ENCODE assay signal across 9 cellular contexts in the genomic region with DNA sequence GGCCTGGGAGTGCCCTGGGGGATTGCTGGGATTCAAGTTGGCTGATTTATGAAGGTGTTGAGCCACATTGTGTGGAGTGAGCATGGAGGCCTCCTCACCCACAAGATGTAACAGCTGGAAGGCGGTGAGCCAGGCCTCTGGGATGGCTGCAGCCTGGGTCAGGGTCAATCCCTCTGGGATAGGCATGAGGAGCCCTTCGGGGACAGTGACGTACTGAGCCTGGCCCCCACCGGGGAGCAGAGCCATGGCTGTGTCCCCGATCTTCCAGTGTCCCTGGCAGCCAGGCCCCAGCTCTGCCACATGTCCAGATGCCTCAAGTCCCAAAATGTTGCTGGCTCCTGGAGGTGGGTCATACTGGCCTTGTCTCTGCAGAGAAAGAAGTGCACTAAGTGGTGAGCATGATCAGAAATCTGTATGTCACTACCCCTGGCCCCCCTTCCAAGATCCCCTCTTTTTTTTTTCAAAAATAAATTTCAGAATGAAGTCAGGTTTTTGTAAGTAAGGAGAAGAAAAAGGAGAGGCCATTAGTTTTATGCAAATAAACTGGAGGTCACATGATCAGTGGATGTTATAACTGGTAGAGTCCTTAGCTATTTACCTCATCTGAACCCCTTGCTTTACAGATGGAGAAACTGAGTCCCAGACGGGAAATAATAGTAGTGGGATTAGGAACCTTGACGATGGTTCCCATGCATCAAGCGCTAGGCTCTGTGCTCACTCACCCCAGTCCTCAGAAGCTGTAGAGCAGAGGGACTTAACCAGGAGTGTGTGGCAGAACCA. TPM values are rescaled to one million over a fixed set of nuclear protein-coding genes. Genes with fewer than 3 reads are reported as not detected.
A peak's percentile ranks its signal among the peaks of the same experiment; 100 is the strongest.
DNase-seq lines count a peak whose midpoint lies in the region; TF ChIP-seq lines count a peak whose summit lies in the region.
"Had no signal": no experiment of that assay in that cellular context is flagged by ENCODE, and none has a peak within 500 bp of the region (broad histone marks: within the 10 kb centered on the region; RNA-seq: fewer than 3 reads in every experiment).

No MANE protein-coding gene starts in this region.

- peak overlapping the region; percentile 70 for H3K9ac ChIP-seq in muscle layer of colon (ENCODE audit: low read length)

- peak overlapping the region; percentile 94 for H3K27ac ChIP-seq in AG04450 (ENCODE audit: low read depth, low read length)
- H3K27ac ChIP-seq in muscle layer of colon (ENCODE audit: low read depth, low read length): peak overlapping the region; percentile 99
- peak overlapping the region in 22 of 59 donors; percentile 33 to 90 (median 82) for H3K27ac ChIP-seq in dorsolateral prefrontal cortex

- H3K4me1 ChIP-seq in muscle layer of colon (ENCODE audit: insufficient read depth, low read length): peaks cover 16% of the 10 kb centered on the region

- H3K9me3 ChIP-seq in AG04450 (ENCODE audit: control insufficient read depth, insufficient read depth, low read length): no peaks in the 10 kb centered on the region
- no peaks in the 10 kb centered on the region for H3K9me3 ChIP-seq in muscle layer of colon (ENCODE audit: low read length)

- H3K4me3 ChIP-seq in AG04450 (ENCODE audit: low read depth, low read length): peak overlapping the region; percentile 73
- H3K4me3 ChIP-seq in muscle layer of colon (ENCODE audit: low read depth in 1 of 2, low read length in 2 of 2): peak overlapping the region; percentile 74 to 96
- H3K4me3 ChIP-seq in dorsolateral prefrontal cortex: peak overlapping the region in 18 of 59 donors; percentile 59 to 81 (median 72)

- CTCF ChIA-PET in AG04450 (lab: Charles Lee): interaction anchor here (0.5 to 3.1 kb wide), 18 partner anchors 10 to 263 kb away, joined by 3 to 47 read pairs (median 6); a partner anchor contains a TSS

- peaks cover 16% of the 10 kb centered on the region for H3K36me3 Mint-ChIP-seq in chondrocyte (ENCODE audit: low read depth)

- in situ Hi-C loops in G401 (cut with HindIII; ENCODE audit: low sequenced_read_pairs): no loop called here

- H3K27me3 Mint-ChIP-seq in chondrocyte (ENCODE audit: low read depth): no peaks in the 10 kb centered on the region

- H3K36me3 ChIP-seq in muscle layer of colon (ENCODE audit: insufficient read depth, low read length): peaks cover 31% of the 10 kb centered on the region

- H3K4me3 Mint-ChIP-seq in chondrocyte (ENCODE audit: unreplicated experiment): peak overlapping the region; percentile 95

- peak overlapping the region; percentile 95 for H3K27ac Mint-ChIP-seq in chondrocyte (ENCODE audit: unreplicated experiment)

- peaks cover 25% of the 10 kb centered on the region for H3K4me1 Mint-ChIP-seq in chondrocyte (ENCODE audit: low read depth)

- TF ChIP-seq CTCF in AG04450 (IDR thresholded peaks at IDR 0.05; ENCODE audit: low read depth, low read length): no peak
- TF ChIP-seq CTCF in chondrocyte (IDR thresholded peaks at IDR 0.05): no peak
- TF ChIP-seq CTCF in dorsolateral prefrontal cortex (IDR thresholded peaks at IDR 0.05 in 54 of 56, conservative IDR thresholded peaks at IDR 0.05 in 2 of 56; ENCODE audit: low read depth in 1 of 56, partially characterized antibody in 56 of 56): no peak

- no peak for DNase-seq in AG04450 (ENCODE audit: low read depth, low spot score)
- DNase-seq in chondrocyte (ENCODE audit: low spot score): no peak
- DNase-seq in G401 (ENCODE audit: low spot score): no peak
- DNase-seq in NOMO-1 (lab: John Stamatoyannopoulos, UW; ENCODE audit: unreplicated experiment in 2 of 2): no peak
- DNase-seq in dorsolateral prefrontal cortex: no peak
- DNase-seq in NCI-H187 treated with DMSO at 0.1 percent for 48 hours (lab: John Stamatoyannopoulos, UW): no peak
- DNase-seq: activated CD8-positive, alpha-beta memory T cell treated with anti-CD3 and anti-CD28 coated beads for 24 hours had no signal

- H3K27me3 ChIP-seq in AG04450 (ENCODE audit: control insufficient read depth, insufficient read depth, low read length) (no peaks in the 10 kb centered on the region), muscle layer of colon (ENCODE audit: control insufficient read depth in 1 of 2, insufficient read depth in 2 of 2, low read length in 2 of 2) (no peaks in the 10 kb centered on the region), dorsolateral prefrontal cortex (no peaks in the 10 kb centered on the region)

- intact Hi-C loops in dorsolateral prefrontal cortex (cut with DNase I): loop anchor here in 1 of 2 donors (5.0 kb wide), 1 partner anchor 261 kb away; no protein-coding TSS in a partner anchor

- no peak for TF ChIP-seq EP300 in Ishikawa (IDR thresholded peaks at IDR 0.05; ENCODE audit: borderline replicate concordance)

- H3K9me3 Mint-ChIP-seq in chondrocyte (ENCODE audit: low read depth): no peaks in the 10 kb centered on the region

- POLR2A ChIA-PET in AG04450 (lab: Yijun Ruan, JAX): interaction anchor here (0.6 to 2.4 kb wide), 4 partner anchors 40 to 260 kb away, joined by 3 to 10 read pairs (median 8); a partner anchor contains a TSS

- TF ChIP-seq RAD21 in Ishikawa (IDR thresholded peaks at IDR 0.05; ENCODE audit: low read depth): no peak

TF ChIP-seq in Ishikawa, 13 proteins besides CTCF, POLR2A, EP300 and RAD21:
- TF ChIP-seq, protein P1, sequence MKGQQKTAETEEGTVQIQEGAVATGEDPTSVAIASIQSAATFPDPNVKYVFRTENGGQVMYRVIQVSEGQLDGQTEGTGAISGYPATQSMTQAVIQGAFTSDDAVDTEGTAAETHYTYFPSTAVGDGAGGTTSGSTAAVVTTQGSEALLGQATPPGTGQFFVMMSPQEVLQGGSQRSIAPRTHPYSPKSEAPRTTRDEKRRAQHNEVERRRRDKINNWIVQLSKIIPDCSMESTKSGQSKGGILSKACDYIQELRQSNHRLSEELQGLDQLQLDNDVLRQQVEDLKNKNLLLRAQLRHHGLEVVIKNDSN (IDR thresholded peaks at IDR 0.05): peak; percentile 46; the same call in 1 of the 2 replicates
- TF ChIP-seq, protein P2, sequence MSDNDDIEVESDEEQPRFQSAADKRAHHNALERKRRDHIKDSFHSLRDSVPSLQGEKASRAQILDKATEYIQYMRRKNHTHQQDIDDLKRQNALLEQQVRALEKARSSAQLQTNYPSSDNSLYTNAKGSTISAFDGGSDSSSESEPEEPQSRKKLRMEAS (IDR thresholded peaks at IDR 0.05): no peak

RNA-seq across cellular contexts. Expression of a gene that starts 1.7 kb away (rescaled TPM):
- polyA plus RNA-seq in AG04450 (2011; rRNA removed): 44.6 and 55.2 TPM in 2 replicates
- polyA minus RNA-seq in AG04450 (2011; rRNA and poly(A)+ RNA removed): 30.9 and 46.0 TPM in 2 replicates
- total RNA-seq in chondrocyte (48.6 to 56.7 TPM (median 51.7 TPM) in 3 replicates), dorsolateral prefrontal cortex (10 to 100 TPM in 1 of 120 experiments, 1 to 10 TPM in 116, under 1 TPM in 3; 0.39 to 11.1 (median 4.0) TPM)
- total RNA-seq in G401 (2014; rRNA removed; shearing (Covaris generic)): 47.6 and 66.0 TPM in 2 replicates

RNA-seq across cellular contexts. Expression of a gene that starts 6.9 kb away (rescaled TPM):
- polyA plus RNA-seq in AG04450 (2011; rRNA removed): 209 and 272 TPM in 2 replicates
- polyA minus RNA-seq in AG04450 (2011; rRNA and poly(A)+ RNA removed): 22.8 and 35.4 TPM in 2 replicates
- total RNA-seq in chondrocyte: 67.0 to 81.9 TPM (median 72.0 TPM) in 3 replicates
- total RNA-seq in G401 (2014; rRNA removed; shearing (Covaris generic)): 339 and 437 TPM in 2 replicates
- total RNA-seq in dorsolateral prefrontal cortex: 10 to 100 TPM; 23.9 to 55.1 (median 35.5) TPM

RNA-seq across cellular contexts. Expression of a gene that starts 33.4 kb away (rescaled TPM):
- 19.4 and 19.7 TPM in 2 replicates for polyA plus RNA-seq in AG04450 (2011; rRNA removed)
- 5.8 and 9.2 TPM in 2 replicates for polyA minus RNA-seq in AG04450 (2011; rRNA and poly(A)+ RNA removed)
- total RNA-seq in chondrocyte (10.4 to 18.2 TPM (median 16.2 TPM) in 3 replicates), dorsolateral prefrontal cortex (10 to 100 TPM in 119 of 120 experiments, 1 to 10 TPM in 1; 9.9 to 55.9 (median 35.5) TPM)
- total RNA-seq in G401 (2014; rRNA removed; shearing (Covaris generic)): 52.0 and 55.7 TPM in 2 replicates

RNA-seq across cellular contexts. Expression of a gene that starts 35.8 kb away (rescaled TPM):
- 13.6 and 16.1 TPM in 2 replicates for polyA plus RNA-seq in AG04450 (2011; rRNA removed)
- polyA minus RNA-seq in AG04450 (2011; rRNA and poly(A)+ RNA removed): 30.8 and 31.7 TPM in 2 replicates
- total RNA-seq in chondrocyte (10.6 to 12.6 TPM (median 12.5 TPM) in 3 replicates), dorsolateral prefrontal cortex (10 to 100 TPM in 67 of 120 experiments, 1 to 10 TPM in 53; 5.7 to 17.2 (median 10.7) TPM)
- 14.3 and 22.5 TPM in 2 replicates for total RNA-seq in G401 (2014; rRNA removed; shearing (Covaris generic))

RNA-seq across cellular contexts. Expression of a gene that starts 40.2 kb away (rescaled TPM):
- polyA plus RNA-seq in AG04450 (2011; rRNA removed): 0.31 and 0.52 TPM in 2 replicates
- polyA minus RNA-seq in AG04450 (2011; rRNA and poly(A)+ RNA removed): not detected in 2 replicates
- total RNA-seq in chondrocyte (1.3 to 1.4 TPM (median 1.3 TPM) in 3 replicates), dorsolateral prefrontal cortex (1 to 10 TPM in 29 of 120 experiments, under 1 TPM in 31, not detected in 60; 0.43 to 2.6 (median 0.97) TPM)
- total RNA-seq in G401 (2014; rRNA removed; shearing (Covaris generic)): not detected in 2 replicates
